ENCODE assay signal across 30 cellular contexts in genomic region chr10:124069341-124069740, GRCh38. TPM values are rescaled to one million over a fixed set of nuclear protein-coding genes. Genes with fewer than 3 reads are reported as not detected.
DNase-seq lines count a peak whose midpoint lies in the region; ATAC-seq and TF ChIP-seq lines count a peak whose summit lies in the region.
"Had no signal": no experiment of that assay in that cellular context is flagged by ENCODE, and none has a peak within 500 bp of the region (broad histone marks: within the 10 kb centered on the region; RNA-seq: fewer than 3 reads in every experiment).

No MANE protein-coding gene starts in this region.

- H3K9me3 Mint-ChIP-seq in activated naive CD4-positive, alpha-beta T cell treated with anti-CD3 and anti-CD28 coated beads, Interleukin-2, amount 50 U/mL, for 72 hours, result peaks cover 0 to under 1% of the 10 kb centered on the region in 2 donors
- no peaks in the 10 kb centered on the region for H3K9me3 Mint-ChIP-seq in WTC11
- H3K9me3 Mint-ChIP-seq: activated CD4-positive, alpha-beta T cell treated with anti-CD3 and anti-CD28 coated beads, Interleukin-2, amount 10 ng/mL, durations not matched to agents 7 days and 5 days; activated T-cell treated with anti-CD3 and anti-CD28 coated beads, Interleukin-2, amount 50 U/mL, for 72 hours; CD4-positive, alpha-beta memory T cell; effector memory CD8-positive, alpha-beta T cell had no signal

- CTCF ChIA-PET in WTC11 (lab: Charles Lee), result interaction anchor here (1.0 kb wide), 1 partner anchor 75 kb away, joined by 3 read pairs; no protein-coding TSS in a partner anchor

- no peaks in the 10 kb centered on the region for H3K27me3 ChIP-seq in aorta (ENCODE audit: control insufficient read depth in 1 of 2, insufficient read depth in 2 of 2, low read length in 1 of 2)
- no peaks in the 10 kb centered on the region for H3K27me3 ChIP-seq in testis
- no peaks in the 10 kb centered on the region for H3K27me3 ChIP-seq in effector memory CD4-positive, alpha-beta T cell (replicated peaks; ENCODE audit: control insufficient read depth, insufficient read depth, low read length, poor library complexity, severe bottlenecking)
- H3K27me3 ChIP-seq: colonic mucosa, gastrocnemius medialis, hepatocyte, sigmoid colon, vagina had no signal

- no peak overlapping the region for H3K4me3 Mint-ChIP-seq in WTC11
- H3K4me3 Mint-ChIP-seq: activated CD4-positive, alpha-beta T cell treated with anti-CD3 and anti-CD28 coated beads, Interleukin-2, amount 10 ng/mL, durations not matched to agents 7 days and 5 days; activated CD8-positive, alpha-beta memory T cell treated with anti-CD3 and anti-CD28 coated beads, Interleukin-2, amount 10 ng/mL, durations not matched to agents 7 days and 5 days; activated T-cell treated with anti-CD3 and anti-CD28 coated beads, Interleukin-2, amount 50 U/mL, for 72 hours; CD4-positive, alpha-beta memory T cell; effector memory CD8-positive, alpha-beta T cell had no signal

- H3K36me3 ChIP-seq in aorta (ENCODE audit: control insufficient read depth in 1 of 2, insufficient read depth in 2 of 2, low read length in 1 of 2) (no peaks in the 10 kb centered on the region), testis (ENCODE audit: low read depth, missing control alignments) (no peaks in the 10 kb centered on the region)
- no peaks in the 10 kb centered on the region for H3K36me3 ChIP-seq in effector memory CD4-positive, alpha-beta T cell (ENCODE audit: control insufficient read depth, insufficient read depth, low read length)
- H3K36me3 ChIP-seq: colonic mucosa, gastrocnemius medialis, prostate gland, sigmoid colon, thoracic aorta, vagina had no signal

- H3K4me1 ChIP-seq in aorta (ENCODE audit: control insufficient read depth in 1 of 2, insufficient read depth in 2 of 2, low read length in 2 of 2), result no peaks in the 10 kb centered on the region
- H3K4me1 ChIP-seq in testis, result peaks cover 24% of the 10 kb centered on the region
- no peaks in the 10 kb centered on the region for H3K4me1 ChIP-seq in effector memory CD4-positive, alpha-beta T cell (ENCODE audit: control insufficient read depth, insufficient read depth, low read length, poor library complexity, severe bottlenecking)
- H3K4me1 ChIP-seq: prostate gland had no signal

- H3K27me3 Mint-ChIP-seq in WTC11 (ENCODE audit: low read depth), result no peaks in the 10 kb centered on the region

- no peak overlapping the region for H3K4me3 ChIP-seq in aorta (ENCODE audit: low read length in 2 of 2)
- no peak overlapping the region for H3K4me3 ChIP-seq in testis
- no peak overlapping the region for H3K4me3 ChIP-seq in effector memory CD4-positive, alpha-beta T cell (ENCODE audit: insufficient read depth, low read depth, low read length, poor library complexity, severe bottlenecking)
- H3K4me3 ChIP-seq: colonic mucosa, gastrocnemius medialis, hepatocyte, prostate gland, sigmoid colon, thoracic aorta, vagina had no signal

- H3K9me3 ChIP-seq in aorta (ENCODE audit: control insufficient read depth, low read length), result no peaks in the 10 kb centered on the region
- H3K9me3 ChIP-seq in testis, result no peaks in the 10 kb centered on the region
- no peaks in the 10 kb centered on the region for H3K9me3 ChIP-seq in effector memory CD4-positive, alpha-beta T cell (ENCODE audit: control insufficient read depth, low read length)
- H3K9me3 ChIP-seq: colonic mucosa, gastrocnemius medialis, prostate gland, sigmoid colon, thoracic aorta, vagina had no signal

- no peak for TF ChIP-seq POLR2A in testis (IDR thresholded peaks at IDR 0.05)

- peaks cover 0 to under 1% of the 10 kb centered on the region in 2 donors for H3K36me3 Mint-ChIP-seq in activated naive CD4-positive, alpha-beta T cell treated with anti-CD3 and anti-CD28 coated beads, Interleukin-2, amount 50 U/mL, for 72 hours
- H3K36me3 Mint-ChIP-seq in WTC11, result no peaks in the 10 kb centered on the region
- H3K36me3 Mint-ChIP-seq: activated CD8-positive, alpha-beta memory T cell treated with anti-CD3 and anti-CD28 coated beads, Interleukin-2, amount 10 ng/mL, durations not matched to agents 7 days and 5 days; CD4-positive, alpha-beta memory T cell had no signal

- H3K4me1 Mint-ChIP-seq in WTC11, result peaks cover 67% of the 10 kb centered on the region

- intact Hi-C loops in aorta (cut with DNase I), result no loop called here
- intact Hi-C loops in testis (cut with DNase I; ENCODE audit: low total_unique reads), result no loop called here

- H3K27ac ChIP-seq in aorta (ENCODE audit: low read depth in 1 of 2, low read length in 2 of 2) (no peak overlapping the region), testis (no peak overlapping the region)
- H3K27ac ChIP-seq in effector memory CD4-positive, alpha-beta T cell (ENCODE audit: insufficient read depth, low read length, poor library complexity, severe bottlenecking), result no peak overlapping the region
- H3K27ac ChIP-seq: colonic mucosa, gastrocnemius medialis, hepatocyte, prostate gland, sigmoid colon, thoracic aorta, vagina, VCaP had no signal

- peak overlapping the region in 1 of 2 donors; percentile 10 for H3K27ac Mint-ChIP-seq in activated naive CD4-positive, alpha-beta T cell treated with anti-CD3 and anti-CD28 coated beads, Interleukin-2, amount 50 U/mL, for 72 hours
- H3K27ac Mint-ChIP-seq in WTC11, result peak overlapping the region; percentile 58; the same call in 1 of the 2 replicates
- H3K27ac Mint-ChIP-seq: activated CD4-positive, alpha-beta T cell treated with anti-CD3 and anti-CD28 coated beads, Interleukin-2, amount 10 ng/mL, durations not matched to agents 7 days and 5 days; activated CD8-positive, alpha-beta memory T cell treated with anti-CD3 and anti-CD28 coated beads, Interleukin-2, amount 10 ng/mL, durations not matched to agents 7 days and 5 days; activated T-cell treated with anti-CD3 and anti-CD28 coated beads, Interleukin-2, amount 50 U/mL, for 72 hours; effector memory CD8-positive, alpha-beta T cell had no signal

- DNase-seq in activated naive CD4-positive, alpha-beta T cell treated with anti-CD3 and anti-CD28 coated beads, Interleukin-2, amount 50 U/mL, for 72 hours (ENCODE audit: low spot score in 2 of 2), result no peak
- DNase-seq in activated naive CD4-positive, alpha-beta T cell treated with anti-CD3 and anti-CD28 coated beads, Interleukin-2, amount 50 U/mL, for 16 hours, result no peak
- DNase-seq in WTC11 (ENCODE audit: low spot score) (no peak), islet precursor cell (peak; percentile 67), aorta (peak; percentile 36 to 65), testis (no peak)
- DNase-seq in effector memory CD4-positive, alpha-beta T cell, result no peak
- DNase-seq: activated CD4-positive, alpha-beta T cell treated with anti-CD3 and anti-CD28 coated beads, Interleukin-2, amount 10 ng/mL, durations not matched to agents 7 days and 5 days; activated CD8-positive, alpha-beta memory T cell treated with anti-CD3 and anti-CD28 coated beads, Interleukin-2, amount 10 ng/mL, durations not matched to agents 7 days and 5 days; activated naive CD4-positive, alpha-beta T cell treated with Interleukin-2 at 50 U/mL for 16 hours; activated T-cell treated with anti-CD3 and anti-CD28 coated beads, Interleukin-2, amount 50 U/mL, for 72 hours; CD4-positive, alpha-beta memory T cell; colonic mucosa; effector memory CD8-positive, alpha-beta T cell; gastrocnemius medialis; IMR-90; mesenchymal stem cell; NCI-H2081; NCI-H345; NCI-H774; SHP77 treated with DMSO at 0.1 percent for 48 hours; sigmoid colon; stimulated activated CD4-positive, alpha-beta T cell treated with anti-CD3 and anti-CD28 coated beads, Interleukin-15, amount 100 ng/mL, for 24 hours; stimulated activated naive CD4-positive, alpha-beta T cell treated with Interleukin-2 at 50 U/mL for 16 hours had no signal

- POLR2A ChIA-PET in WTC11 (lab: Charles Lee), result no interaction called here

- TF ChIP-seq CTCF in WTC11 (IDR thresholded peaks at IDR 0.05) (no peak), testis (IDR thresholded peaks at IDR 0.05) (no peak)

- WGBS in aorta, 2 donors, result 92 to 93% methylated on average over 6 of the region's 6 CpGs
- 95 to 96% methylated on average over 6 of the region's 6 CpGs for WGBS in testis, 2 donors

- peak; percentile 25 to 68 for ATAC-seq in activated naive CD4-positive, alpha-beta T cell treated with anti-CD3 and anti-CD28 coated beads, Interleukin-2, amount 50 U/mL, for 72 hours
- no peak for ATAC-seq in WTC11
- no peak for ATAC-seq in aorta (ENCODE audit: low FRiP score)
- ATAC-seq in GM21786 (IDR thresholded peaks at IDR 0.05; ENCODE audit: unreplicated experiment), result no peak
- ATAC-seq: activated CD8-positive, alpha-beta memory T cell treated with anti-CD3 and anti-CD28 coated beads, Interleukin-2, amount 10 ng/mL, durations not matched to agents 7 days and 5 days; effector memory CD8-positive, alpha-beta T cell; gastrocnemius medialis had no signal

TF ChIP-seq in WTC11, 78 proteins besides CTCF, POLR2A, EP300 and RAD21:
- TF ChIP-seq ELF4 (CRISPR knock-in tag; IDR thresholded peaks at IDR 0.05; ENCODE audit: low read depth) (no peak), ZBTB21 (CRISPR knock-in tag; IDR thresholded peaks at IDR 0.05; ENCODE audit: borderline replicate concordance) (no peak), NFE2L1 (CRISPR knock-in tag; IDR thresholded peaks at IDR 0.05) (no peak), CDX4 (CRISPR knock-in tag; IDR thresholded peaks at IDR 0.05; ENCODE audit: borderline replicate concordance) (no peak), GRHL2 (CRISPR knock-in tag; IDR thresholded peaks at IDR 0.05; ENCODE audit: insufficient replicate concordance, severe bottlenecking) (no peak), TEAD1 (CRISPR knock-in tag; IDR thresholded peaks at IDR 0.05) (no peak)

RNA-seq across cellular contexts. Expression of gene CHST15, which starts 24.1 kb away (rescaled TPM):
- total RNA-seq in activated naive CD4-positive, alpha-beta T cell treated with anti-CD3 and anti-CD28 coated beads, Interleukin-2, amount 50 U/mL, for 72 hours, result 1 to 10 TPM in 1 of 2 donors, under 1 TPM in 1; 0.80 to 7.8 TPM
- 7.9 to 10.7 TPM (median 9.1 TPM) in 3 replicates for total RNA-seq in WTC11 (2021)
- 10 to 100 TPM; 39.9 to 43.8 TPM for total RNA-seq in aorta
- polyA plus RNA-seq in aorta, result 10 to 100 TPM in 1 of 2 donors, 1 to 10 TPM in 1; 4.5 to 10.1 TPM
- 10 to 100 TPM in 1 of 2 donors, 1 to 10 TPM in 1; 9.3 to 11.5 TPM for total RNA-seq in testis
- 12.8 TPM for polyA plus RNA-seq in testis (ENCODE audit: insufficient read depth, low read depth, low replicate concordance)
- total RNA-seq: activated CD4-positive, alpha-beta T cell treated with anti-CD3 and anti-CD28 coated beads, Interleukin-2, amount 10 ng/mL, durations not matched to agents 7 days and 5 days had no signal

Comparison
In these comparisons a context has a peak if more than half of its experiments do, and no peak if none do; other contexts are left out.
1. ATAC-seq: peak in activated naive CD4-positive, alpha-beta T cell treated with anti-CD3 and anti-CD28 coated beads, Interleukin-2, amount 50 U/mL, for 72 hours (2 of 2); none in WTC11 (single experiment), aorta (single experiment) and GM21786 (single experiment).
2. DNase-seq: peak in islet precursor cell (single experiment) and aorta (2 of 2); none in activated naive CD4-positive, alpha-beta T cell treated with anti-CD3 and anti-CD28 coated beads, Interleukin-2, amount 50 U/mL, for 72 hours (0 of 2), activated naive CD4-positive, alpha-beta T cell treated with anti-CD3 and anti-CD28 coated beads, Interleukin-2, amount 50 U/mL, for 16 hours (single experiment), WTC11 (single experiment), testis (single experiment) and effector memory CD4-positive, alpha-beta T cell (0 of 3).